ENCODE assay signal across 25 cellular contexts in the genomic region with DNA sequence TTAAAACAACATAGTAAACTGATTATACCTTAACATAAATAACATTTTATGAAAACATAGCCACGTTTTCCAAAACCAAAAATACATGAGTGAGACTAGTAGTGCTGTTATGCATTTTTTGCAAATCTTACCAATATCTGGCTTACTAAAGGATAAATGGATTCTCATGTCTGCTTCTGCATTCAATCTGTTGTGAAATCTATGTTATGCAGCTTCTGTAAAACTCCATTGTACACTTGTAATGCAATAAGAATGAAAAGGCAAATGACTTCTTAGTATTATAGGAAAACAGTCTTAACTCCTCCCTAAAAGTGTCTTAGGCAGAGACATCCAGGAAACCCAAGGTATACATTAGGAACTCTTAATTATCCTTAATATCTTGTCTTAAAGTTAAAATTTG.
"Had no signal": no experiment of that assay in that cellular context is flagged by ENCODE, and none has a peak within 500 bp of the region (broad histone marks: within the 10 kb centered on the region; RNA-seq: fewer than 3 reads in every experiment).

No MANE protein-coding gene starts in this region.

- H3K9me3 ChIP-seq: left ventricle myocardium inferior, lower lobe of right lung, ovary, psoas muscle, sigmoid colon, spleen, thoracic aorta, tibial nerve, upper lobe of right lung, uterus had no signal

- DNase-seq: cortex of kidney; effector memory CD8-positive, alpha-beta T cell; hypothalamus; immature natural killer cell; islet precursor cell; kidney glomerular epithelial cell; left colon; left ventricle myocardium inferior; lower lobe of right lung; naive thymus-derived CD8-positive, alpha-beta T cell; occipital lobe; ovary; posterior cingulate gyrus; psoas muscle; right cardiac atrium; sigmoid colon; spleen; stimulated activated naive B cell treated with anti-CD40 and anti-IgM and Interleukin-4, amounts not matched to agents 10 μg/mL and 1 μg/mL and 100 μg/mL, for 72 hours; upper lobe of right lung; uterus had no signal

- H3K27me3 ChIP-seq: ovary, sigmoid colon, spleen, tibial nerve, upper lobe of right lung, uterus had no signal

- ATAC-seq: effector memory CD8-positive, alpha-beta T cell; esophagus mucosa; left colon; naive thymus-derived CD8-positive, alpha-beta T cell; psoas muscle; right cardiac atrium; stimulated activated naive B cell treated with anti-CD40 and anti-IgM and Interleukin-4, amounts not matched to agents 10 μg/mL and 1 μg/mL and 100 μg/mL, for 72 hours; upper lobe of right lung had no signal

- H3K27ac ChIP-seq: epithelial cell of prostate, left ventricle myocardium inferior, lower lobe of right lung, ovary, psoas muscle, sigmoid colon, spleen, thoracic aorta, tibial nerve, uterus had no signal

- H3K4me3 Mint-ChIP-seq: effector memory CD8-positive, alpha-beta T cell; immature natural killer cell; naive thymus-derived CD8-positive, alpha-beta T cell; stimulated activated naive B cell treated with anti-CD40 and anti-IgM and Interleukin-4, amounts not matched to agents 10 μg/mL and 1 μg/mL and 100 μg/mL, for 72 hours; stimulated activated naive CD8-positive, alpha-beta T cell treated with anti-CD3 and anti-CD28 coated beads, Interleukin-15, Interleukin-2, amounts not matched to agents 100 ng/mL and 50 ng/mL, for 24 hours had no signal

- H3K4me1 Mint-ChIP-seq: immature natural killer cell; stimulated activated naive B cell treated with anti-CD40 and anti-IgM and Interleukin-4, amounts not matched to agents 10 μg/mL and 1 μg/mL and 100 μg/mL, for 72 hours had no signal

- H3K4me3 ChIP-seq: left ventricle myocardium inferior, lower lobe of right lung, ovary, psoas muscle, sigmoid colon, spleen, thoracic aorta, tibial nerve, upper lobe of right lung, uterus had no signal

- H3K9me3 Mint-ChIP-seq: effector memory CD8-positive, alpha-beta T cell; immature natural killer cell; naive thymus-derived CD8-positive, alpha-beta T cell; stimulated activated naive B cell treated with anti-CD40 and anti-IgM and Interleukin-4, amounts not matched to agents 10 μg/mL and 1 μg/mL and 100 μg/mL, for 72 hours; stimulated activated naive CD8-positive, alpha-beta T cell treated with anti-CD3 and anti-CD28 coated beads, Interleukin-15, Interleukin-2, amounts not matched to agents 100 ng/mL and 50 ng/mL, for 24 hours had no signal

- H3K36me3 Mint-ChIP-seq: immature natural killer cell; naive thymus-derived CD8-positive, alpha-beta T cell; stimulated activated naive B cell treated with anti-CD40 and anti-IgM and Interleukin-4, amounts not matched to agents 10 μg/mL and 1 μg/mL and 100 μg/mL, for 72 hours had no signal

- H3K4me1 ChIP-seq: lower lobe of right lung, psoas muscle, sigmoid colon, spleen, uterus had no signal

- H3K36me3 ChIP-seq: left ventricle myocardium inferior, lower lobe of right lung, ovary, sigmoid colon, spleen, thoracic aorta, tibial nerve, upper lobe of right lung, uterus had no signal

- H3K27ac Mint-ChIP-seq: effector memory CD8-positive, alpha-beta T cell; immature natural killer cell; stimulated activated naive B cell treated with anti-CD40 and anti-IgM and Interleukin-4, amounts not matched to agents 10 μg/mL and 1 μg/mL and 100 μg/mL, for 72 hours had no signal
